ENCODE assay signal across 1 cellular context in genomic region chr19:4234142-4234861, GRCh38.
TF ChIP-seq lines count a peak whose summit lies in the region.

No MANE protein-coding gene starts in this region.

TF ChIP-seq in HepG2, 621 proteins besides CTCF, POLR2A, EP300 and RAD21 (continued from another document and continues in another):
- TF ChIP-seq ZNF646 (CRISPR knock-in tag; IDR thresholded peaks at IDR 0.05) (no peak), CCAR2 (optimal IDR thresholded peaks at IDR 0.05; ENCODE audit: low read depth, low read length) (no peak), CBFB (CRISPR knock-in tag; IDR thresholded peaks at IDR 0.05) (no peak), ZNF768 (CRISPR knock-in tag; IDR thresholded peaks at IDR 0.05) (no peak), NR2F2 (IDR thresholded peaks at IDR 0.05; ENCODE audit: borderline replicate concordance, low read depth) (no peak), ZNF784 (CRISPR knock-in tag; IDR thresholded peaks at IDR 0.05; ENCODE audit: borderline replicate concordance) (no peak), PAXIP1 (CRISPR knock-in tag; conservative IDR thresholded peaks at IDR 0.05) (peak; percentile 89), BRCA1 (CRISPR knock-in tag; IDR thresholded peaks at IDR 0.05) (no peak), SNAI1 (CRISPR knock-in tag; IDR thresholded peaks at IDR 0.05; ENCODE audit: borderline replicate concordance) (no peak), TIGD3 (CRISPR knock-in tag; IDR thresholded peaks at IDR 0.05; ENCODE audit: borderline replicate concordance) (no peak), NFKB2 (CRISPR knock-in tag; IDR thresholded peaks at IDR 0.05; ENCODE audit: borderline replicate concordance) (0 out of 2 replicates have a peak, but pooled peaks have one; percentile 26), ZNF841 (CRISPR knock-in tag; IDR thresholded peaks at IDR 0.05; ENCODE audit: borderline replicate concordance) (no peak), ZNF569 (CRISPR knock-in tag; IDR thresholded peaks at IDR 0.05; ENCODE audit: borderline replicate concordance) (no peak), DNMT1 (CRISPR knock-in tag; IDR thresholded peaks at IDR 0.05) (no peak), ZNF264 (CRISPR knock-in tag; IDR thresholded peaks at IDR 0.05) (0 out of 2 replicates have a peak, but pooled peaks have one; percentile 29), THAP8 (CRISPR knock-in tag; IDR thresholded peaks at IDR 0.05; ENCODE audit: borderline replicate concordance) (no peak), ZNF317 (CRISPR knock-in tag; IDR thresholded peaks at IDR 0.05) (no peak), ZNF292 (CRISPR knock-in tag; IDR thresholded peaks at IDR 0.05; ENCODE audit: borderline replicate concordance, low read depth) (0 out of 2 replicates have a peak, but pooled peaks have one; percentile 36), ZBTB25 (CRISPR knock-in tag; IDR thresholded peaks at IDR 0.05) (no peak), ZBTB14 (CRISPR knock-in tag; IDR thresholded peaks at IDR 0.05) (no peak), ZFP36L1 (CRISPR knock-in tag; IDR thresholded peaks at IDR 0.05) (no peak), HIVEP1 (CRISPR knock-in tag; IDR thresholded peaks at IDR 0.05) (no peak), NRL (CRISPR knock-in tag; IDR thresholded peaks at IDR 0.05; ENCODE audit: borderline replicate concordance) (0 out of 2 replicates have a peak, but pooled peaks have one; percentile 41), HMGXB4 (CRISPR knock-in tag; IDR thresholded peaks at IDR 0.05; ENCODE audit: borderline replicate concordance in 1 of 2, low read depth in 1 of 2) (no peak; a peak in 1 of 4 replicates), ZNF550 (CRISPR knock-in tag; IDR thresholded peaks at IDR 0.05; ENCODE audit: borderline replicate concordance) (no peak), ZNF609 (CRISPR knock-in tag; IDR thresholded peaks at IDR 0.05; ENCODE audit: borderline replicate concordance) (peak; percentile 53; the same call in 1 of the 2 replicates), POLR2AphosphoS5 (IDR thresholded peaks at IDR 0.05; ENCODE audit: low read depth, low read length) (no peak), FLYWCH1 (CRISPR knock-in tag; IDR thresholded peaks at IDR 0.05) (no peak), ZNF24 (IDR thresholded peaks at IDR 0.05) (peak; percentile 92), ZNF788 (CRISPR knock-in tag; IDR thresholded peaks at IDR 0.05; ENCODE audit: borderline replicate concordance) (no peak), ZNF513 (CRISPR knock-in tag; conservative IDR thresholded peaks at IDR 0.05) (no peak), ZNF607 (CRISPR knock-in tag; IDR thresholded peaks at IDR 0.05; ENCODE audit: borderline replicate concordance) (no peak)
